2 cellular contexts compared by ENCODE assay signal in genomic region chr1:246284021-246284420, GRCh38.
TF ChIP-seq lines count a peak whose summit lies in the region.

No MANE protein-coding gene starts in this region.

TF ChIP-seq in A549, 52 proteins besides CTCF, POLR2A, EP300 and RAD21 (continued from another document):
- TF ChIP-seq, protein P1, sequence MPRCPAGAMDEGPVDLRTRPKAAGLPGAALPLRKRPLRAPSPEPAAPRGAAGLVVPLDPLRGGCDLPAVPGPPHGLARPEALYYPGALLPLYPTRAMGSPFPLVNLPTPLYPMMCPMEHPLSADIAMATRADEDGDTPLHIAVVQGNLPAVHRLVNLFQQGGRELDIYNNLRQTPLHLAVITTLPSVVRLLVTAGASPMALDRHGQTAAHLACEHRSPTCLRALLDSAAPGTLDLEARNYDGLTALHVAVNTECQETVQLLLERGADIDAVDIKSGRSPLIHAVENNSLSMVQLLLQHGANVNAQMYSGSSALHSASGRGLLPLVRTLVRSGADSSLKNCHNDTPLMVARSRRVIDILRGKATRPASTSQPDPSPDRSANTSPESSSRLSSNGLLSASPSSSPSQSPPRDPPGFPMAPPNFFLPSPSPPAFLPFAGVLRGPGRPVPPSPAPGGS (IDR thresholded peaks at IDR 0.05) = no peak
- TF ChIP-seq ESRRA (IDR thresholded peaks at IDR 0.05; ENCODE audit: borderline replicate concordance, low read length) (no peak), ELK1 (IDR thresholded peaks at IDR 0.05; ENCODE audit: low read depth, low read length) (no peak), BHLHE40 (IDR thresholded peaks at IDR 0.05; ENCODE audit: low read depth, low read length) (no peak), HEYL (CRISPR knock-in tag; IDR thresholded peaks at IDR 0.05) (no peak), CHD4 (IDR thresholded peaks at IDR 0.05; ENCODE audit: borderline replicate concordance) (no peak), HOXB5 (CRISPR knock-in tag; IDR thresholded peaks at IDR 0.05) (no peak), ZC3H11A (IDR thresholded peaks at IDR 0.05) (no peak)

TF ChIP-seq in GM23338, 12 proteins besides CTCF, POLR2A, EP300 and RAD21 (continued from another document):
- TF ChIP-seq, protein P2, sequence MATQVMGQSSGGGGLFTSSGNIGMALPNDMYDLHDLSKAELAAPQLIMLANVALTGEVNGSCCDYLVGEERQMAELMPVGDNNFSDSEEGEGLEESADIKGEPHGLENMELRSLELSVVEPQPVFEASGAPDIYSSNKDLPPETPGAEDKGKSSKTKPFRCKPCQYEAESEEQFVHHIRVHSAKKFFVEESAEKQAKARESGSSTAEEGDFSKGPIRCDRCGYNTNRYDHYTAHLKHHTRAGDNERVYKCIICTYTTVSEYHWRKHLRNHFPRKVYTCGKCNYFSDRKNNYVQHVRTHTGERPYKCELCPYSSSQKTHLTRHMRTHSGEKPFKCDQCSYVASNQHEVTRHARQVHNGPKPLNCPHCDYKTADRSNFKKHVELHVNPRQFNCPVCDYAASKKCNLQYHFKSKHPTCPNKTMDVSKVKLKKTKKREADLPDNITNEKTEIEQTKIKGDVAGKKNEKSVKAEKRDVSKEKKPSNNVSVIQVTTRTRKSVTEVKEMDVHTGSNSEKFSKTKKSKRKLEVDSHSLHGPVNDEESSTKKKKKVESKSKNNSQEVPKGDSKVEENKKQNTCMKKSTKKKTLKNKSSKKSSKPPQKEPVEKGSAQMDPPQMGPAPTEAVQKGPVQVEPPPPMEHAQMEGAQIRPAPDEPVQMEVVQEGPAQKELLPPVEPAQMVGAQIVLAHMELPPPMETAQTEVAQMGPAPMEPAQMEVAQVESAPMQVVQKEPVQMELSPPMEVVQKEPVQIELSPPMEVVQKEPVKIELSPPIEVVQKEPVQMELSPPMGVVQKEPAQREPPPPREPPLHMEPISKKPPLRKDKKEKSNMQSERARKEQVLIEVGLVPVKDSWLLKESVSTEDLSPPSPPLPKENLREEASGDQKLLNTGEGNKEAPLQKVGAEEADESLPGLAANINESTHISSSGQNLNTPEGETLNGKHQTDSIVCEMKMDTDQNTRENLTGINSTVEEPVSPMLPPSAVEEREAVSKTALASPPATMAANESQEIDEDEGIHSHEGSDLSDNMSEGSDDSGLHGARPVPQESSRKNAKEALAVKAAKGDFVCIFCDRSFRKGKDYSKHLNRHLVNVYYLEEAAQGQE (IDR thresholded peaks at IDR 0.05; ENCODE audit: unreplicated experiment) = no peak
- TF ChIP-seq JUNB (IDR thresholded peaks at IDR 0.05; ENCODE audit: unreplicated experiment) = no peak
TF ChIP-seq in GM23338: peak in this region for 0.
